ENCODE assay signal across 9 cellular contexts in genomic region chr4:40763228-40763716, GRCh38. TPM values are rescaled to one million over a fixed set of nuclear protein-coding genes. Genes with fewer than 3 reads are reported as not detected.
DNase-seq lines count a peak whose midpoint lies in the region; ATAC-seq and TF ChIP-seq lines count a peak whose summit lies in the region.
"Had no signal": no experiment of that assay in that cellular context is flagged by ENCODE, and none has a peak within 500 bp of the region (broad histone marks: within the 10 kb centered on the region; RNA-seq: fewer than 3 reads in every experiment).

No MANE protein-coding gene starts in this region.

- H3K4me3 ChIP-seq in SK-N-MC: no peak overlapping the region

- H3K4me3 Mint-ChIP-seq in activated CD4-positive, alpha-beta T cell treated with anti-CD3 and anti-CD28 coated beads, Interleukin-2, amount 10 ng/mL, durations not matched to agents 7 days and 5 days: no peak overlapping the region
- H3K4me3 Mint-ChIP-seq in natural killer cell: no peak overlapping the region
- H3K4me3 Mint-ChIP-seq: CD4-positive, CD25-positive, alpha-beta regulatory T cell had no signal

- H3K9me3 Mint-ChIP-seq in activated CD4-positive, alpha-beta T cell treated with anti-CD3 and anti-CD28 coated beads, Interleukin-2, amount 10 ng/mL, durations not matched to agents 7 days and 5 days: no peaks in the 10 kb centered on the region
- no peaks in the 10 kb centered on the region for H3K9me3 Mint-ChIP-seq in natural killer cell

- H3K9me3 ChIP-seq in SK-N-MC (ENCODE audit: low read depth, low read length): no peaks in the 10 kb centered on the region

- ATAC-seq in HG02970 (IDR thresholded peaks at IDR 0.05; ENCODE audit: low FRiP score, unreplicated experiment): peak; percentile 96
- ATAC-seq in natural killer cell: peak in 2 of 3 donors; percentile 48 to 50
- no peak for ATAC-seq in SK-N-SH treated with all-trans-retinoic acid at 6 μM for 48 hours

- DNase-seq in activated CD4-positive, alpha-beta T cell treated with anti-CD3 and anti-CD28 coated beads, Interleukin-2, amount 10 ng/mL, durations not matched to agents 7 days and 5 days: peak; percentile 42
- DNase-seq in activated CD4-positive, alpha-beta T cell treated with anti-CD3 and anti-CD28 coated beads for 4 hours: no peak
- DNase-seq in SK-N-MC (ENCODE audit: low read depth, low spot score) (no peak), natural killer cell (no peak), D341Med (ENCODE audit: low spot score) (no peak), C1 segment of cervical spinal cord (lab: John Stamatoyannopoulos, UW) (no peak)

- peaks cover 3% of the 10 kb centered on the region for H3K36me3 Mint-ChIP-seq in activated CD4-positive, alpha-beta T cell treated with anti-CD3 and anti-CD28 coated beads, Interleukin-2, amount 10 ng/mL, durations not matched to agents 7 days and 5 days (ENCODE audit: low read depth)
- no peaks in the 10 kb centered on the region for H3K36me3 Mint-ChIP-seq in natural killer cell
- H3K36me3 Mint-ChIP-seq: CD4-positive, CD25-positive, alpha-beta regulatory T cell had no signal

- CTCF ChIA-PET in activated CD4-positive, alpha-beta T cell treated with anti-CD3 and anti-CD28 coated beads, Interleukin-2, amount 10 ng/mL, durations not matched to agents 7 days and 5 days (lab: Charles Lee): interaction anchor here (0.6 to 1.0 kb wide), 2 partner anchors 35 to 39 kb away, joined by 3 to 4 read pairs; no protein-coding TSS in a partner anchor

- H3K27ac ChIP-seq in SK-N-MC: peak overlapping the region; percentile 66; the same call in 1 of the 2 replicates

- no peak overlapping the region for H3K27ac Mint-ChIP-seq in activated CD4-positive, alpha-beta T cell treated with anti-CD3 and anti-CD28 coated beads, Interleukin-2, amount 10 ng/mL, durations not matched to agents 7 days and 5 days
- H3K27ac Mint-ChIP-seq in natural killer cell: no peak overlapping the region
- H3K27ac Mint-ChIP-seq: CD4-positive, CD25-positive, alpha-beta regulatory T cell had no signal

- H3K9ac ChIP-seq in SK-N-MC (ENCODE audit: insufficient read length): peak overlapping the region; percentile 41

- TF ChIP-seq CTCF in natural killer cell (IDR thresholded peaks at IDR 0.05): no peak

- peaks cover 5% of the 10 kb centered on the region for H3K27me3 Mint-ChIP-seq in activated CD4-positive, alpha-beta T cell treated with anti-CD3 and anti-CD28 coated beads, Interleukin-2, amount 10 ng/mL, durations not matched to agents 7 days and 5 days
- H3K27me3 Mint-ChIP-seq in natural killer cell (ENCODE audit: low read depth in 2 of 2): no peaks in the 10 kb centered on the region

- POLR2A ChIA-PET in activated CD4-positive, alpha-beta T cell treated with anti-CD3 and anti-CD28 coated beads, Interleukin-2, amount 10 ng/mL, durations not matched to agents 7 days and 5 days (lab: Charles Lee): no interaction called here

- H3K36me3 ChIP-seq in SK-N-MC (ENCODE audit: insufficient read depth, low read length): no peaks in the 10 kb centered on the region

- peaks cover 11% of the 10 kb centered on the region for H3K4me1 Mint-ChIP-seq in activated CD4-positive, alpha-beta T cell treated with anti-CD3 and anti-CD28 coated beads, Interleukin-2, amount 10 ng/mL, durations not matched to agents 7 days and 5 days
- H3K4me1 Mint-ChIP-seq in natural killer cell: peaks cover 0 to 5% of the 10 kb centered on the region in 2 donors

- intact Hi-C loops in natural killer cell (cut with micrococcal nuclease): no loop called here

TF ChIP-seq in SK-N-SH treated with all-trans-retinoic acid at 6 μM for 48 hours, 23 proteins besides CTCF, POLR2A, EP300 and RAD21:
- no peak for TF ChIP-seq ZC3H10 (CRISPR knock-in tag; IDR thresholded peaks at IDR 0.05)
- no peak for TF ChIP-seq CSRNP3 (CRISPR knock-in tag; IDR thresholded peaks at IDR 0.05)
- no peak for TF ChIP-seq TCF4 (CRISPR knock-in tag; IDR thresholded peaks at IDR 0.05; ENCODE audit: borderline replicate concordance)
- no peak for TF ChIP-seq POU6F1 (CRISPR knock-in tag; IDR thresholded peaks at IDR 0.05; ENCODE audit: borderline replicate concordance, low read depth)
- TF ChIP-seq SNAI2 (CRISPR knock-in tag; IDR thresholded peaks at IDR 0.05): no peak
- no peak for TF ChIP-seq ZFP3 (CRISPR knock-in tag; IDR thresholded peaks at IDR 0.05)
- no peak for TF ChIP-seq TOX (CRISPR knock-in tag; IDR thresholded peaks at IDR 0.05; ENCODE audit: borderline replicate concordance)
- no peak for TF ChIP-seq TSHZ2 (CRISPR knock-in tag; IDR thresholded peaks at IDR 0.05)
- TF ChIP-seq BACH2 (CRISPR knock-in tag; IDR thresholded peaks at IDR 0.05; ENCODE audit: borderline replicate concordance): no peak
- no peak for TF ChIP-seq OSR1 (CRISPR knock-in tag; IDR thresholded peaks at IDR 0.05)
- no peak for TF ChIP-seq ARNTL (CRISPR knock-in tag; IDR thresholded peaks at IDR 0.05; ENCODE audit: borderline replicate concordance, low read depth)
- no peak for TF ChIP-seq ISL1 (CRISPR knock-in tag; IDR thresholded peaks at IDR 0.05)
- no peak for TF ChIP-seq ZNF70 (CRISPR knock-in tag; IDR thresholded peaks at IDR 0.05)
- TF ChIP-seq GLIS3 (CRISPR knock-in tag; IDR thresholded peaks at IDR 0.05): no peak
- no peak for TF ChIP-seq ESRRG (CRISPR knock-in tag; IDR thresholded peaks at IDR 0.05)
- TF ChIP-seq ZFP30 (CRISPR knock-in tag; IDR thresholded peaks at IDR 0.05): no peak
- no peak for TF ChIP-seq CSDC2 (CRISPR knock-in tag; IDR thresholded peaks at IDR 0.05)
- TF ChIP-seq RARB (CRISPR knock-in tag; IDR thresholded peaks at IDR 0.05): no peak

RNA-seq across cellular contexts. Expression of gene NSUN7, which starts 13.5 kb away (rescaled TPM):
- not detected for total RNA-seq in activated CD4-positive, alpha-beta T cell treated with anti-CD3 and anti-CD28 coated beads, Interleukin-2, amount 10 ng/mL, durations not matched to agents 7 days and 5 days
- under 1 TPM in 2 of 3 donors, not detected in 1; 0.14 to 0.23 TPM for total RNA-seq in natural killer cell
